ENCODE assay signal across 8 cellular contexts in genomic region chr9:128723866-128724743, GRCh38.
A peak's percentile ranks its signal among the peaks of the same experiment; 100 is the strongest.
DNase-seq lines count a peak whose midpoint lies in the region; ATAC-seq lines count a peak whose summit lies in the region.

ZDHHC12 (minus strand) TSS chr9:128724127; CDS start chr9:128724093, 34 bp downstream.

- ATAC-seq in GM19023 (IDR thresholded peaks at IDR 0.05; ENCODE audit: unreplicated experiment) = peak; percentile 95
- ATAC-seq in HG03280 (IDR thresholded peaks at IDR 0.05; ENCODE audit: unreplicated experiment) = peak; percentile 98

- peak; percentile 100 for DNase-seq in AG08396 (ENCODE audit: low spot score)
- peak; percentile 99 for DNase-seq in NCI-H345 treated with DMSO at 0.1 percent for 48 hours (lab: John Stamatoyannopoulos, UW; ENCODE audit: unreplicated experiment)
- DNase-seq in activated CD4-positive, CD25-positive, alpha-beta regulatory T cell (lab: John Stamatoyannopoulos, UW) = peak; percentile 97 to 99 (median 98)
- DNase-seq in central memory CD4-positive, alpha-beta T cell = peak; percentile 99
- DNase-seq in iris pigment epithelial cell (ENCODE audit: low read depth) = peak; percentile 99
- peak; percentile 95 to 99 for DNase-seq in stimulated activated CD4-positive, alpha-beta T cell treated with anti-CD3 and anti-CD28 coated beads, Interleukin-12 subunit alpha, Interleukin-12 subunit beta, amount 100 ng/mL, for 24 hours (ENCODE audit: low read depth in 2 of 2)

Comparison
In these comparisons a context has a peak if more than half of its experiments do, and no peak if none do; other contexts are left out.
1. Peak in every context shown above with its lines: DNase-seq and ATAC-seq.